8 cellular contexts compared by ENCODE assay signal in genomic region chr7:91557789-91558396, GRCh38.
A peak's percentile ranks its signal among the peaks of the same experiment; 100 is the strongest.
DNase-seq lines count a peak whose midpoint lies in the region; ATAC-seq and TF ChIP-seq lines count a peak whose summit lies in the region.

No MANE protein-coding gene starts in this region.

- H3K27me3 Mint-ChIP-seq in activated T-cell treated with anti-CD3 and anti-CD28 coated beads, Interleukin-2, amount 50 U/mL, for 72 hours (ENCODE audit: low read depth): no peaks in the 10 kb centered on the region
- H3K27me3 Mint-ChIP-seq in CD14-positive monocyte (ENCODE audit: low read depth in 3 of 3): peaks cover 2 to 4% (median 2%) of the 10 kb centered on the region in 3 donors

- H3K4me1 ChIP-seq in heart left ventricle: no peaks in the 10 kb centered on the region
- H3K4me1 ChIP-seq in psoas muscle: no peaks in the 10 kb centered on the region

- no peak overlapping the region for H3K4me3 ChIP-seq in heart left ventricle
- H3K4me3 ChIP-seq in psoas muscle: no peak overlapping the region

- TF ChIP-seq CTCF in heart left ventricle (IDR thresholded peaks at IDR 0.05): no peak
- TF ChIP-seq CTCF in psoas muscle (IDR thresholded peaks at IDR 0.05): no peak
- no peak for TF ChIP-seq CTCF in CD14-positive monocyte (IDR thresholded peaks at IDR 0.05)

- no peak overlapping the region for H3K27ac Mint-ChIP-seq in activated T-cell treated with anti-CD3 and anti-CD28 coated beads, Interleukin-2, amount 50 U/mL, for 72 hours
- H3K27ac Mint-ChIP-seq in CD14-positive monocyte: no peak overlapping the region

- H3K36me3 ChIP-seq in heart left ventricle (no peaks in the 10 kb centered on the region), psoas muscle (ENCODE audit: insufficient read depth in 1 of 2, low read depth in 1 of 2) (no peaks in the 10 kb centered on the region)

- DNase-seq in activated T-cell treated with anti-CD3 and anti-CD28 coated beads, Interleukin-2, amount 50 U/mL, for 72 hours: peak in 1 of 2 donors; percentile 7
- no peak for DNase-seq in activated T-cell treated with anti-CD3 and anti-CD28 coated beads, Interleukin-2, amount 50 U/mL, for 1 hour
- DNase-seq in astrocyte of the hippocampus (ENCODE audit: low read depth, low spot score) (peak; percentile 94), NCI-H748 (lab: John Stamatoyannopoulos, UW; ENCODE audit: unreplicated experiment) (no peak), heart left ventricle (no peak), psoas muscle (no peak), CD14-positive monocyte (ENCODE audit: low spot score) (no peak)

- 86 to 88% (median 87%) methylated on average over 8 of the region's 8 CpGs for WGBS in heart left ventricle, 4 donors
- 61 to 69% (median 63%) methylated on average over 8 of the region's 8 CpGs for WGBS in psoas muscle, 3 donors

- H3K36me3 Mint-ChIP-seq in activated T-cell treated with anti-CD3 and anti-CD28 coated beads, Interleukin-2, amount 50 U/mL, for 72 hours (ENCODE audit: insufficient read depth in 2 of 2): no peaks in the 10 kb centered on the region
- H3K36me3 Mint-ChIP-seq in CD14-positive monocyte: no peaks in the 10 kb centered on the region

- H3K4me3 Mint-ChIP-seq in activated T-cell treated with anti-CD3 and anti-CD28 coated beads, Interleukin-2, amount 50 U/mL, for 72 hours: no peak overlapping the region
- no peak overlapping the region for H3K4me3 Mint-ChIP-seq in CD14-positive monocyte

- no peak for TF ChIP-seq POLR2A in heart left ventricle (IDR thresholded peaks at IDR 0.05)

- no peaks in the 10 kb centered on the region for H3K27me3 ChIP-seq in heart left ventricle
- H3K27me3 ChIP-seq in psoas muscle (ENCODE audit: insufficient read depth in 3 of 3, low read length in 2 of 3): no peaks in the 10 kb centered on the region

- H3K27ac ChIP-seq in heart left ventricle: no peak overlapping the region
- H3K27ac ChIP-seq in psoas muscle: no peak overlapping the region

- peak; percentile 44 to 72 for ATAC-seq in activated T-cell treated with anti-CD3 and anti-CD28 coated beads, Interleukin-2, amount 50 U/mL, for 72 hours (replicated peaks in 1 of 2)
- ATAC-seq in HG03097 (IDR thresholded peaks at IDR 0.05; ENCODE audit: low FRiP score, unreplicated experiment) (peak; percentile 79), heart left ventricle (no peak), psoas muscle (no peak)

- intact Hi-C loops in heart left ventricle (cut with DNase I): no loop called here
- intact Hi-C loops in psoas muscle (cut with DNase I): no loop called here
- intact Hi-C loops in CD14-positive monocyte (cut with micrococcal nuclease): no loop called here

- no peaks in the 10 kb centered on the region for H3K9me3 ChIP-seq in heart left ventricle
- H3K9me3 ChIP-seq in psoas muscle: no peaks in the 10 kb centered on the region

- no peaks in the 10 kb centered on the region for H3K4me1 Mint-ChIP-seq in activated T-cell treated with anti-CD3 and anti-CD28 coated beads, Interleukin-2, amount 50 U/mL, for 72 hours (ENCODE audit: low read depth)
- peaks cover 3% of the 10 kb centered on the region for H3K4me1 Mint-ChIP-seq in CD14-positive monocyte

- peaks cover 2 to 3% of the 10 kb centered on the region in 2 donors for H3K9me3 Mint-ChIP-seq in activated T-cell treated with anti-CD3 and anti-CD28 coated beads, Interleukin-2, amount 50 U/mL, for 72 hours
- peaks cover 0 to 3% (median 2%) of the 10 kb centered on the region in 7 donors for H3K9me3 Mint-ChIP-seq in CD14-positive monocyte

Comparison
In these comparisons a context has a peak if more than half of its experiments do, and no peak if none do; other contexts are left out.
1. ATAC-seq: peak in activated T-cell treated with anti-CD3 and anti-CD28 coated beads, Interleukin-2, amount 50 U/mL, for 72 hours (2 of 2) and HG03097 (single experiment); none in heart left ventricle (0 of 4) and psoas muscle (0 of 4).